Comparison of ENCODE assay signal across 34 cellular contexts in genomic region chr3:76961284-76961683, GRCh38.
"Had no signal": no experiment of that assay in that cellular context is flagged by ENCODE, and none has a peak within 500 bp of the region (broad histone marks: within the 10 kb centered on the region; RNA-seq: fewer than 3 reads in every experiment).

No MANE protein-coding gene starts in this region.

- H3K36me3 ChIP-seq: MG63 had no signal

- H3K4me3 ChIP-seq: MG63 had no signal

- H3K9me3 ChIP-seq: MG63 had no signal

- H3K27me3 ChIP-seq: MG63 had no signal

- DNase-seq: Karpas-422, Kasumi-1, MG63, MM.1S, MV-4-11, NCI-H1048, NCI-H1092, NCI-H1092 treated with DMSO at 0.1 percent for 48 hours, NCI-H1105, NCI-H1105 treated with DMSO at 0.1 percent for 48 hours, NCI-H1417, NCI-H1417 treated with DMSO at 0.1 percent for 48 hours, NCI-H1436, NCI-H1436 treated with DMSO at 0.1 percent for 48 hours, NCI-H146, NCI-H1694, NCI-H1694 treated with DMSO at 0.1 percent for 48 hours, NCI-H187, NCI-H187 treated with DMSO at 0.1 percent for 48 hours, NCI-H1930, NCI-H2029, NCI-H2029 treated with DMSO at 0.1 percent for 48 hours, NCI-H2081, NCI-H2081 treated with DMSO at 0.1 percent for 48 hours, NCI-H2107, NCI-H2171, NCI-H2171 treated with DMSO at 0.1 percent for 48 hours, NCI-H2227 treated with DMSO at 0.1 percent for 48 hours, NCI-H226, NCI-H345, NCI-H446, NCI-H446 treated with DMSO at 0.1 percent for 48 hours, NCI-H510A, NCI-H510A treated with DMSO at 0.1 percent for 48 hours had no signal
